1 cellular context compared by ENCODE assay signal in genomic region chr15:75647370-75648155, GRCh38.
A peak's percentile ranks its signal among the peaks of the same experiment; 100 is the strongest.
TF ChIP-seq lines count a peak whose summit lies in the region.

SNX33 (plus strand) TSS chr15:75647912; CDS start chr15:75649103, 1,191 bp downstream.

TF ChIP-seq in SK-N-SH, 30 proteins besides CTCF, POLR2A, EP300 and RAD21 (continued from another document):
- TF ChIP-seq PBX3 (IDR thresholded peaks at IDR 0.05) (no peak), MAX (IDR thresholded peaks at IDR 0.05; ENCODE audit: low read depth) (peak; percentile 51), ELF1 (IDR thresholded peaks at IDR 0.05) (peak; percentile 47; the same call in 1 of the 2 replicates), JUND (IDR thresholded peaks at IDR 0.05) (no peak), RFX5 (IDR thresholded peaks at IDR 0.05; ENCODE audit: low read length) (no peak), RXRA (IDR thresholded peaks at IDR 0.05; ENCODE audit: borderline replicate concordance, low read depth) (no peak; the same call in 1 of the 2 replicates), FOSL2 (IDR thresholded peaks at IDR 0.05; ENCODE audit: borderline replicate concordance, low read depth) (no peak), SMC3 (IDR thresholded peaks at IDR 0.05; ENCODE audit: low read depth, low read length) (no peak), RCOR1 (IDR thresholded peaks at IDR 0.05; ENCODE audit: low read length) (no peak), TAF1 (IDR thresholded peaks at IDR 0.05; ENCODE audit: borderline replicate concordance, low read depth, low read length) (peak; percentile 58), MXI1 (IDR thresholded peaks at IDR 0.05; ENCODE audit: low read depth, low read length) (peak; percentile 59), NRF1 (IDR thresholded peaks at IDR 0.05; ENCODE audit: low read depth, low read length) (no peak), SIN3A (IDR thresholded peaks at IDR 0.05; ENCODE audit: borderline replicate concordance, low read depth, low read length) (no peak; the same call in 1 of the 2 replicates), FOXM1 (IDR thresholded peaks at IDR 0.05; ENCODE audit: low read depth) (no peak), REST (IDR thresholded peaks at IDR 0.05; ENCODE audit: low read depth, low read length) (no peak), FOXJ3 (CRISPR knock-in tag; IDR thresholded peaks at IDR 0.05) (no peak)
